Comparison of ENCODE assay signal across 18 cellular contexts in the genomic region with DNA sequence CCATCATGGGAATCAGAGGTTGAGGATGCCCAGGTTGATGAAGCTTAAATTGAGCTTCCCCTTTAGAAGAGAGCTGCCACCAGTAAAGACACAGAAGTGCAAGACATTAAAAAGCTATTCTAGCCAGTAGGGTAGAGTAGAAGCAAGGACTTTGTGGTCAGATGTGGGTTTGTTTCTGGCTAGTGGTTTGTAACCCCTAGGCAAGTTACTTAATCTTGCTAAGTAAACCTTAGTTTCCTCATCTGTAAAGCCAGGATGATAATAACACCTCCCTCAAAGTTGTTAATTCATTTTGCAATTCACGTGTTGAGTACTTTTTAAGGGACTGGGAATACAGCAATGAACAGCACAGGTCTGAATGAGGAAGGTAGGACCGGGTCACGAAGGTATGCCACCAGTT. TPM values are rescaled to one million over a fixed set of nuclear protein-coding genes. Genes with fewer than 3 reads are reported as not detected.
DNase-seq lines count a peak whose midpoint lies in the region; ATAC-seq, FAIRE-seq and TF ChIP-seq lines count a peak whose summit lies in the region.
"Had no signal": no experiment of that assay in that cellular context is flagged by ENCODE, and none has a peak within 500 bp of the region (broad histone marks: within the 10 kb centered on the region; RNA-seq: fewer than 3 reads in every experiment).

No MANE protein-coding gene starts in this region.

- peak overlapping the region; percentile 94; the same call in 1 of the 2 replicates for H3K4me2 ChIP-seq in GM12878 (ENCODE audit: control insufficient read depth, insufficient read depth)

- no peaks in the 10 kb centered on the region for H3K27me3 ChIP-seq in GM12878 (replicated peaks in 1 of 2; ENCODE audit: control insufficient read depth in 2 of 2, insufficient read depth in 2 of 2, low read length in 1 of 2)
- H3K27me3 ChIP-seq: brain microvascular endothelial cell, upper lobe of left lung had no signal

- peaks cover 43% of the 10 kb centered on the region for H3K4me1 Mint-ChIP-seq in activated CD8-positive, alpha-beta memory T cell treated with anti-CD3 and anti-CD28 coated beads, Interleukin-2, amount 10 ng/mL, durations not matched to agents 7 days and 5 days

- TF ChIP-seq POLR2A in GM12878 (IDR thresholded peaks at IDR 0.05; ENCODE audit: low read depth, low read length): no peak

- peaks cover 22% of the 10 kb centered on the region for H3K4me1 ChIP-seq in GM12878 (ENCODE audit: control insufficient read depth, insufficient read depth, low read length)

- peak overlapping the region; percentile 29 for H3K27ac Mint-ChIP-seq in activated CD8-positive, alpha-beta memory T cell treated with anti-CD3 and anti-CD28 coated beads, Interleukin-2, amount 10 ng/mL, durations not matched to agents 7 days and 5 days
- H3K27ac Mint-ChIP-seq: activated T-helper 2 cell treated with anti-CD3 and anti-CD28 coated beads, Interferon-gamma antibody, Interleukin-2, Interleukin-4, amounts not matched to agents 10 μg/mL and 5 μg/mL and 100 μg/mL, durations not matched to agents 14 hours and 24 hours and 36 hours; endodermal cell had no signal

- H2AFZ ChIP-seq in GM12878 (ENCODE audit: control insufficient read depth, low read depth, low read length): no peak overlapping the region

- no peak overlapping the region for H3K4me3 Mint-ChIP-seq in activated CD8-positive, alpha-beta memory T cell treated with anti-CD3 and anti-CD28 coated beads, Interleukin-2, amount 10 ng/mL, durations not matched to agents 7 days and 5 days
- H3K4me3 Mint-ChIP-seq: endodermal cell had no signal

- H3K9me3 Mint-ChIP-seq in activated CD8-positive, alpha-beta memory T cell treated with anti-CD3 and anti-CD28 coated beads, Interleukin-2, amount 10 ng/mL, durations not matched to agents 7 days and 5 days (ENCODE audit: low read depth): no peaks in the 10 kb centered on the region
- H3K9me3 Mint-ChIP-seq: activated T-helper 2 cell treated with anti-CD3 and anti-CD28 coated beads, Interferon-gamma antibody, Interleukin-2, Interleukin-4, amounts not matched to agents 10 μg/mL and 5 μg/mL and 100 μg/mL, durations not matched to agents 14 hours and 24 hours and 36 hours; endodermal cell had no signal

- RAD21 ChIA-PET in GM12878 (lab: Charles Lee; ENCODE audit: unreplicated experiment): interaction anchor here (1.6 kb wide), 1 partner anchor 40 kb away, joined by 3 read pairs; no protein-coding TSS in a partner anchor

- SMC1A ChIA-PET in GM12878 (lab: Charles Lee; ENCODE audit: uncharacterized antibody, unreplicated experiment): interaction anchor here (0.8 to 1.4 kb wide), 2 partner anchors 12 to 25 kb away, joined by 4 to 8 read pairs; no protein-coding TSS in a partner anchor

- TF ChIP-seq CTCF in GM12878 (IDR thresholded peaks at IDR 0.05 in 2 of 3, conservative IDR thresholded peaks at IDR 0.05 in 1 of 3; ENCODE audit: control insufficient read depth in 2 of 3, extremely low read depth in 1 of 3, insufficient read depth in 1 of 3, low read depth in 3 of 3, low read length in 3 of 3): no peak

- H3K36me3 ChIP-seq in GM12878 (ENCODE audit: control insufficient read depth in 2 of 2, insufficient read depth in 2 of 2, low read length in 1 of 2): no peaks in the 10 kb centered on the region
- H3K36me3 ChIP-seq: brain microvascular endothelial cell, upper lobe of left lung had no signal

- no peak for ATAC-seq in activated CD8-positive, alpha-beta memory T cell treated with anti-CD3 and anti-CD28 coated beads, Interleukin-2, amount 10 ng/mL, durations not matched to agents 7 days and 5 days
- ATAC-seq in GM12878 (no peak), HG03039 (IDR thresholded peaks at IDR 0.05; ENCODE audit: unreplicated experiment) (no peak), HG02884 (IDR thresholded peaks at IDR 0.05; ENCODE audit: unreplicated experiment) (no peak)

- peaks cover 30% of the 10 kb centered on the region for H3K79me2 ChIP-seq in GM12878 (ENCODE audit: control insufficient read depth, insufficient read depth, low read length)

- H3K36me3 Mint-ChIP-seq in activated CD8-positive, alpha-beta memory T cell treated with anti-CD3 and anti-CD28 coated beads, Interleukin-2, amount 10 ng/mL, durations not matched to agents 7 days and 5 days: peaks cover 5% of the 10 kb centered on the region

- DNase-seq in activated CD8-positive, alpha-beta memory T cell treated with anti-CD3 and anti-CD28 coated beads, Interleukin-2, amount 10 ng/mL, durations not matched to agents 7 days and 5 days: peak; percentile 56
- DNase-seq in activated CD8-positive, alpha-beta memory T cell treated with anti-CD3 and anti-CD28 coated beads, Interleukin-2, amount 50 U/mL, for 48 hours: no peak
- DNase-seq in NOMO-1 treated with DMSO at 0.1 percent for 48 hours (lab: John Stamatoyannopoulos, UW; ENCODE audit: unreplicated experiment): peak; percentile 88
- DNase-seq in GM12878 (ENCODE audit: low read depth, low spot score): no peak
- DNase-seq in renal cortical epithelial cell (ENCODE audit: low read depth): peak; percentile 59
- no peak for DNase-seq in NCI-H446 (lab: John Stamatoyannopoulos, UW)
- DNase-seq: ACHN, brain microvascular endothelial cell, DMS79, endodermal cell, glutamatergic neuron, KG1, SHP77, upper lobe of left lung, WERI-Rb-1 had no signal

- WGBS in GM12878 (ENCODE audit: insufficient coverage, insufficient replicate concordance, low lambda C conversion rate, missing lambda C conversion rate): 83% methylated on average over 3 of the region's 3 CpGs

- no peak for TF ChIP-seq EP300 in GM12878 (IDR thresholded peaks at IDR 0.05; ENCODE audit: borderline replicate concordance in 1 of 2, control insufficient read depth in 1 of 2, low read depth in 2 of 2, low read length in 2 of 2)

- TF ChIP-seq RAD21 in GM12878 (IDR thresholded peaks at IDR 0.05; ENCODE audit: insufficient read depth, low read depth, low read length): no peak

- CTCF ChIA-PET in activated CD8-positive, alpha-beta memory T cell treated with anti-CD3 and anti-CD28 coated beads, Interleukin-2, amount 10 ng/mL, durations not matched to agents 7 days and 5 days (lab: Charles Lee): interaction anchor here (0.6 to 1.6 kb wide), 5 partner anchors 33 to 348 kb away, joined by 3 to 5 read pairs (median 4); no protein-coding TSS in a partner anchor
- CTCF ChIA-PET in GM12878 (lab: Yijun Ruan, JAX): interaction anchor here (1.2 kb wide), 1 partner anchor 40 kb away, joined by 5 read pairs; no protein-coding TSS in a partner anchor

- H3K9me3 ChIP-seq in GM12878 (replicated peaks; ENCODE audit: control insufficient read depth, insufficient read depth, low read length): no peaks in the 10 kb centered on the region
- H3K9me3 ChIP-seq: upper lobe of left lung had no signal

- H3K9ac ChIP-seq in GM12878 (ENCODE audit: control insufficient read depth, insufficient read depth, low read length): no peak overlapping the region

- H3K27ac ChIP-seq in GM12878 (ENCODE audit: control insufficient read depth, insufficient read depth): no peak overlapping the region
- H3K27ac ChIP-seq: brain microvascular endothelial cell, WERI-Rb-1 had no signal

- FAIRE-seq in GM12878 (lab: Jason Lieb, UNC): no peak

- no TSS peak for BruUV-seq in GM12878 (replicated peaks; lab: Mats Ljungman, UMichigan)

- intact Hi-C loops in GM12878 (cut with micrococcal nuclease; ENCODE audit: unreplicated experiment): no loop called here

- in situ Hi-C loops in GM12878 (cut with MboI): no loop called here

- no peaks in the 10 kb centered on the region for H4K20me1 ChIP-seq in GM12878 (ENCODE audit: control insufficient read depth, insufficient read depth)

- H3K4me3 ChIP-seq in GM12878: peak overlapping the region; percentile 1; the same call in 1 of the 2 replicates

- no peaks in the 10 kb centered on the region for H3K27me3 Mint-ChIP-seq in activated CD8-positive, alpha-beta memory T cell treated with anti-CD3 and anti-CD28 coated beads, Interleukin-2, amount 10 ng/mL, durations not matched to agents 7 days and 5 days

- POLR2A ChIA-PET in GM12878 (lab: Charles Lee): no interaction called here

RNA-seq across cellular contexts. Expression of gene SNTB2, which starts 3.6 kb away (rescaled TPM):
- total RNA-seq in activated CD8-positive, alpha-beta memory T cell treated with anti-CD3 and anti-CD28 coated beads, Interleukin-2, amount 10 ng/mL, durations not matched to agents 7 days and 5 days: 10 to 100 TPM; 21.5 to 30.6 TPM
- total RNA-seq in GM12878 (2013; cell fraction: nucleolus; rRNA removed): 4.0 and 5.5 TPM in 2 replicates
- total RNA-seq in GM12878 (2014; rRNA removed): 5.2 and 6.9 TPM in 2 replicates
- 4.8 and 5.5 TPM in 2 replicates for total RNA-seq in GM12878 (2014; rRNA removed; fragmentation: Illumina TruSeq; extraction: Trizol)
- total RNA-seq in GM12878 (2021): 12.7 and 15.7 TPM in 2 replicates
- 1.5 TPM for polyA plus RNA-seq in GM12878 (2011; ENCODE audit: low read depth)
- polyA plus RNA-seq in GM12878 (2011; rRNA removed): 6.6 TPM in 2 replicates
- polyA plus RNA-seq in GM12878 (2011; cell fraction: cytosol; rRNA removed): 3.8 and 4.3 TPM in 2 replicates
- 7.3 and 7.5 TPM in 2 replicates for polyA plus RNA-seq in GM12878 (2011; cell fraction: nucleus; rRNA removed)
- 1.9 and 2.6 TPM in 2 replicates for polyA plus RNA-seq in GM12878 (2012)
- 4.7 and 4.8 TPM in 2 replicates for polyA plus RNA-seq in GM12878 (2014; fragmentation: Illumina TruSeq; extraction: Trizol)
- polyA plus RNA-seq in GM12878 (2014; fragmentation: Nextera tagmentation; extraction: Ambion mirVana): 1 to 10 TPM; 1.2 to 1.4 TPM
- polyA plus RNA-seq in GM12878 (2014; rRNA removed): 6.5 and 7.9 TPM in 2 replicates
- 1 to 10 TPM; 1.3 to 2.2 TPM for polyA plus RNA-seq in GM12878 (2016; fragmentation: Nextera tagmentation; extraction: Ambion mirVana)
- polyA minus RNA-seq in GM12878 (2011; rRNA and poly(A)+ RNA removed): 6.2 and 7.2 TPM in 2 replicates
- polyA minus RNA-seq in GM12878 (2011; cell fraction: cytosol; rRNA and poly(A)+ RNA removed): 7.0 and 7.4 TPM in 2 replicates
- 6.0 and 7.0 TPM in 2 replicates for polyA minus RNA-seq in GM12878 (2011; cell fraction: nucleus; rRNA and poly(A)+ RNA removed)
- total RNA-seq in renal cortical epithelial cell: 18.9 and 31.3 TPM in 2 replicates

RNA-seq across cellular contexts. Expression of gene UTP4, which starts 58.1 kb away (rescaled TPM):
- 10 to 100 TPM; 57.7 to 82.3 TPM for total RNA-seq in activated CD8-positive, alpha-beta memory T cell treated with anti-CD3 and anti-CD28 coated beads, Interleukin-2, amount 10 ng/mL, durations not matched to agents 7 days and 5 days
- 38.2 and 39.3 TPM in 2 replicates for total RNA-seq in GM12878 (2013; cell fraction: nucleolus; rRNA removed)
- total RNA-seq in GM12878 (2014; rRNA removed) (32.4 and 34.6 TPM in 2 replicates), GM12878 (2014; rRNA removed; fragmentation: Illumina TruSeq; extraction: Trizol) (30.9 and 32.5 TPM in 2 replicates), GM12878 (2021) (80.9 and 82.2 TPM in 2 replicates), renal cortical epithelial cell (24.0 and 37.5 TPM in 2 replicates)
- 37.1 TPM for polyA plus RNA-seq in GM12878 (2011; ENCODE audit: low read depth)
- polyA plus RNA-seq in GM12878 (2011; rRNA removed) (84.0 and 101 TPM in 2 replicates), GM12878 (2014; fragmentation: Illumina TruSeq; extraction: Trizol) (97.7 and 111 TPM in 2 replicates), GM12878 (2014; fragmentation: Nextera tagmentation; extraction: Ambion mirVana) (10 to 100 TPM; 52.5 to 85.8 TPM), GM12878 (2014; rRNA removed) (67.5 and 73.4 TPM in 2 replicates), GM12878 (2016; fragmentation: Nextera tagmentation; extraction: Ambion mirVana) (100 to 1,000 TPM; 126 to 131 TPM)
- 78.8 and 86.9 TPM in 2 replicates for polyA plus RNA-seq in GM12878 (2011; cell fraction: cytosol; rRNA removed)
- 75.7 and 80.1 TPM in 2 replicates for polyA plus RNA-seq in GM12878 (2011; cell fraction: nucleus; rRNA removed)
- 38.1 and 42.2 TPM in 2 replicates for polyA plus RNA-seq in GM12878 (2012)
- 133 and 164 TPM in 2 replicates for polyA minus RNA-seq in GM12878 (2011; rRNA and poly(A)+ RNA removed)
- polyA minus RNA-seq in GM12878 (2011; cell fraction: cytosol; rRNA and poly(A)+ RNA removed): 25.5 and 45.0 TPM in 2 replicates
- polyA minus RNA-seq in GM12878 (2011; cell fraction: nucleus; rRNA and poly(A)+ RNA removed): 21.5 and 43.9 TPM in 2 replicates

RNA-seq across cellular contexts. Expression of gene CHTF8, which starts 58.2 kb away (rescaled TPM):
- total RNA-seq in activated CD8-positive, alpha-beta memory T cell treated with anti-CD3 and anti-CD28 coated beads, Interleukin-2, amount 10 ng/mL, durations not matched to agents 7 days and 5 days: 100 to 1,000 TPM; 133 to 147 TPM
- 47.3 and 60.4 TPM in 2 replicates for total RNA-seq in GM12878 (2013; cell fraction: nucleolus; rRNA removed)
- total RNA-seq in GM12878 (2014; rRNA removed) (42.0 and 44.1 TPM in 2 replicates), GM12878 (2014; rRNA removed; fragmentation: Illumina TruSeq; extraction: Trizol) (91.6 and 93.4 TPM in 2 replicates), GM12878 (2021) (130 and 133 TPM in 2 replicates), renal cortical epithelial cell (67.7 and 103 TPM in 2 replicates)
- polyA plus RNA-seq in GM12878 (2011; ENCODE audit: low read depth): 55.6 TPM
- polyA plus RNA-seq in GM12878 (2011; rRNA removed) (78.0 and 121 TPM in 2 replicates), GM12878 (2014; fragmentation: Illumina TruSeq; extraction: Trizol) (136 and 159 TPM in 2 replicates), GM12878 (2014; fragmentation: Nextera tagmentation; extraction: Ambion mirVana) (10 to 100 TPM; 18.5 to 52.7 TPM), GM12878 (2014; rRNA removed) (146 and 153 TPM in 2 replicates), GM12878 (2016; fragmentation: Nextera tagmentation; extraction: Ambion mirVana) (100 to 1,000 TPM; 101 to 103 TPM)
- 164 and 178 TPM in 2 replicates for polyA plus RNA-seq in GM12878 (2011; cell fraction: cytosol; rRNA removed)
- 64.6 and 64.7 TPM in 2 replicates for polyA plus RNA-seq in GM12878 (2011; cell fraction: nucleus; rRNA removed)
- polyA plus RNA-seq in GM12878 (2012): 67.6 and 70.3 TPM in 2 replicates
- polyA minus RNA-seq in GM12878 (2011; rRNA and poly(A)+ RNA removed): 65.8 and 129 TPM in 2 replicates
- 37.8 and 41.9 TPM in 2 replicates for polyA minus RNA-seq in GM12878 (2011; cell fraction: cytosol; rRNA and poly(A)+ RNA removed)
- 14.6 and 21.5 TPM in 2 replicates for polyA minus RNA-seq in GM12878 (2011; cell fraction: nucleus; rRNA and poly(A)+ RNA removed)

Comparison
In these comparisons a context has a peak if more than half of its experiments do, and no peak if none do; other contexts are left out.
1. DNase-seq: peak in activated CD8-positive, alpha-beta memory T cell treated with anti-CD3 and anti-CD28 coated beads, Interleukin-2, amount 10 ng/mL, durations not matched to agents 7 days and 5 days (single experiment), NOMO-1 treated with DMSO at 0.1 percent for 48 hours (single experiment) and renal cortical epithelial cell (single experiment); none in activated CD8-positive, alpha-beta memory T cell treated with anti-CD3 and anti-CD28 coated beads, Interleukin-2, amount 50 U/mL, for 48 hours (single experiment), GM12878 (single experiment) and NCI-H446 (0 of 2).